In the genomic region with DNA sequence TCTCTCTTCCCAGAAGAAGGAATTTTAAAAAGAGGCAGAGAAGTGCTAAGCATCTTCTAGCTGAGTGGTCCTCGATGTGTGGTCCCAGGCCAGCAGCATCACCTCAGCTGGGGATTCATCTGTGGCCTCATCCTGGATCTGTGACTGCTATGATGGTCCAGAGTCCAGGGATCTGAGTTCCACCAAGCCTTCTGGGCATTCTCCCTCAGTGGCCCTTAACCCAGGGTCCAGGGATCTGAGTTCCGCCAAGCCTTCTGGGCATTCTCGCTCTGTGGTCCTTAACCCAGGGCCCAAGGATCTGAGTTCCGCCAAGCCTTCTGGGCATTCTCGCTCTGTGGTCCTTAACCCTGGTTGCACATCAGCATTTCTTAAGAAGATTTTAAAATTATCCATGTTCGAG, we compare ENCODE assay signal across 3 cellular contexts.
DNase-seq lines count a peak whose midpoint lies in the region; TF ChIP-seq lines count a peak whose summit lies in the region.
"Not testable (repeated sequence)": the region's sequence is repeated elsewhere in the genome, so short reads cannot be mapped to it uniquely, and the experiment has no call there.

No MANE protein-coding gene starts in this region.

- H3K27ac ChIP-seq in esophagus muscularis mucosa (replicated peaks in 1 of 4), result not testable (repeated sequence)

- WGBS in esophagus muscularis mucosa, result 71% methylated on average over 6 of the region's 6 CpGs

- DNase-seq in dedifferentiated amniotic fluid mesenchymal stem cell (ENCODE audit: extremely low spot score), result peak; percentile 13
- peak; percentile 87 for DNase-seq in esophagus muscularis mucosa (ENCODE audit: extremely low spot score)
- peak; percentile 89 for DNase-seq in mesenteric fat pad (ENCODE audit: low spot score)

- H3K27me3 ChIP-seq in esophagus muscularis mucosa, result peaks cover 0 to 46% (median 0%) of the 10 kb centered on the region in 4 donors

- not testable (repeated sequence) for H3K4me3 ChIP-seq in esophagus muscularis mucosa

- TF ChIP-seq POLR2A in esophagus muscularis mucosa (IDR thresholded peaks at IDR 0.05; ENCODE audit: low read depth), result not testable (repeated sequence)

- intact Hi-C loops in esophagus muscularis mucosa (cut with DNase I), result not testable (repeated sequence)

- TF ChIP-seq CTCF in esophagus muscularis mucosa (IDR thresholded peaks at IDR 0.05), result not testable (repeated sequence)

- not testable (repeated sequence) for H3K36me3 ChIP-seq in esophagus muscularis mucosa

- H3K4me1 ChIP-seq in esophagus muscularis mucosa, result not testable (repeated sequence)

- not testable (repeated sequence) for TF ChIP-seq EP300 in esophagus muscularis mucosa (IDR thresholded peaks at IDR 0.05)

- H3K9me3 ChIP-seq in esophagus muscularis mucosa, result not testable (repeated sequence)

Comparison
In these comparisons a context has a peak if more than half of its experiments do, and no peak if none do; other contexts are left out.
1. DNase-seq: peak in every context shown above with its lines; median percentile 89 in mesenteric fat pad; 87 in esophagus muscularis mucosa; 13 in dedifferentiated amniotic fluid mesenchymal stem cell.